ENCODE assay signal across 1 cellular context in genomic region chr19:55451522-55452380, GRCh38.
TF ChIP-seq lines count a peak whose summit lies in the region.

No MANE protein-coding gene starts in this region.

TF ChIP-seq in K562, 482 proteins besides CTCF, POLR2A, EP300 and RAD21:
- peak; percentile 76; the same call in 1 of the 2 replicates for TF ChIP-seq ZNF740 (CRISPR knock-in tag; IDR thresholded peaks at IDR 0.05)
- TF ChIP-seq ZNF740 (tag; IDR thresholded peaks at IDR 0.05): peak in 1 of 2 experiments; percentile 57; a peak in 1 of 4 replicates
- TF ChIP-seq FIP1L1 (IDR thresholded peaks at IDR 0.05; ENCODE audit: low read depth, low read length, poor library complexity, severe bottlenecking): peak; percentile 49
- TF ChIP-seq EGR1 (conservative IDR thresholded peaks at IDR 0.05): 0 out of 2 replicates have a peak, but pooled peaks have one; percentile 15
- peak; percentile 82 for TF ChIP-seq POLR2G (IDR thresholded peaks at IDR 0.05; ENCODE audit: low read depth, low read length)
- TF ChIP-seq TSHZ1 (CRISPR knock-in tag; IDR thresholded peaks at IDR 0.05): no peak
- TF ChIP-seq CEBPG (CRISPR knock-in tag; IDR thresholded peaks at IDR 0.05): peak; percentile 66
- no peak for TF ChIP-seq CEBPG (tag; conservative IDR thresholded peaks at IDR 0.05 in 1 of 2, IDR thresholded peaks at IDR 0.05 in 1 of 2)
- TF ChIP-seq TCF15 (CRISPR knock-in tag; IDR thresholded peaks at IDR 0.05): no peak
- no peak for TF ChIP-seq ZNF707 (CRISPR knock-in tag; conservative IDR thresholded peaks at IDR 0.05)
- peak in 1 of 2 experiments; percentile 31 for TF ChIP-seq E2F6 (IDR thresholded peaks at IDR 0.05; ENCODE audit: borderline replicate concordance in 1 of 2, extremely low read depth in 1 of 2, insufficient read depth in 1 of 2, insufficient read length in 1 of 2, low read depth in 1 of 2, low read length in 1 of 2, poor library complexity in 1 of 2, severe bottlenecking in 1 of 2)
- peak; percentile 74 for TF ChIP-seq PKNOX1 (IDR thresholded peaks at IDR 0.05)
- TF ChIP-seq CEBPB (tag; IDR thresholded peaks at IDR 0.05): peak; percentile 73
- TF ChIP-seq EHMT2 (IDR thresholded peaks at IDR 0.05): no peak
- peak; percentile 88 for TF ChIP-seq RFX1 (IDR thresholded peaks at IDR 0.05)
- TF ChIP-seq PTBP1 (IDR thresholded peaks at IDR 0.05; ENCODE audit: low read depth, low read length): 0 out of 2 replicates have a peak, but pooled peaks have one; percentile 25
- peak; percentile 85 for TF ChIP-seq ZBTB7A (IDR thresholded peaks at IDR 0.05; ENCODE audit: borderline replicate concordance, control insufficient read depth, low read depth, low read length)
- TF ChIP-seq PBX2 (CRISPR knock-in tag; IDR thresholded peaks at IDR 0.05; ENCODE audit: low read depth): no peak
- TF ChIP-seq PBX2 (tag; conservative IDR thresholded peaks at IDR 0.05; ENCODE audit: low read depth): 0 out of 2 replicates have a peak, but pooled peaks have one; percentile 7
- TF ChIP-seq RBM22 (IDR thresholded peaks at IDR 0.05; ENCODE audit: low read depth, low read length, poor library complexity, severe bottlenecking): peak; percentile 60
